ENCODE assay signal across 26 cellular contexts in the genomic region with DNA sequence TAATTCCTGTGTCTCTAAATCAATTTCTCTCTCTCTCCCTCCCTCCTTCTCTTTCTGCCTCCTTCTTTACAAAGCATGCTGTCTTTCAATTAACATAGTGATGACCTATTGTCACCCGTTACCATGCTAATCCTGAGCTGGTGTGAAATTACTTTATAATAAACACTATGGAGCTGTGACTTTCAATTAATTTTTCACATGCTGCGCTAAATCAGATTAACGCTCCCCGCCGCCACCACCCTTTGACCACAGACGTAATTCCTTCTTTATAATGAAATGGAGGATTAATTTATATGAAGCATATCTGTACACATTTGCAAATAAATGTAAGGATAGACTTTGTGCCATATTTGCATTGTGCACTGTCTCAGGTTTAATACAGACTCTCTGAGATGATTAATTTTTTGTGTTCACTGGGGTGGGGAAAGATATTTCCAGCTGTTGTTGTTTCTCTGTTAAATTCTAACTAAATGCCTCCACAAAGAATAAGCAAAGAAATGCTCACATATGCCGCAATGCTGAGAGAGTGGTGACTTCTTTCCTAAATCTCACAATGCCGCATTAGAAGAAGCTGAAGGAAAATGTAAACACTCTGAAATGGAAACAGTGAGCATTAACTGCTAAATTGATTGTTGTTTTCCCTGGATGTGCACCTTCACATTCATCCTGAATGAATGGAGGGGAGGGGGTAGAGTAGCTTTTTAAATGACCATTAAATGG.
A peak's percentile ranks its signal among the peaks of the same experiment; 100 is the strongest.
DNase-seq lines count a peak whose midpoint lies in the region; FAIRE-seq and TF ChIP-seq lines count a peak whose summit lies in the region.
"Had no signal": no experiment of that assay in that cellular context is flagged by ENCODE, and none has a peak within 500 bp of the region (broad histone marks: within the 10 kb centered on the region; RNA-seq: fewer than 3 reads in every experiment).

No MANE protein-coding gene starts in this region.

- intact Hi-C loops in A673 (cut with micrococcal nuclease; ENCODE audit: unreplicated experiment) = no loop called here

- no peak for TF ChIP-seq RAD21 in neural cell (conservative IDR thresholded peaks at IDR 0.05)

- H3K27ac ChIP-seq in A673 (ENCODE audit: low read depth, low read length, poor library complexity, severe bottlenecking) = no peak overlapping the region
- H3K27ac ChIP-seq in neural cell (ENCODE audit: low read length) = peak overlapping the region; percentile 14
- H3K27ac ChIP-seq: PC-9, SJCRH30 had no signal

- no TSS peak for BruUV-seq in A673 (replicated peaks; lab: Mats Ljungman, UMichigan)

- H3K4me3 ChIP-seq in A673 (ENCODE audit: low read depth, low read length, poor library complexity, severe bottlenecking) (no peak overlapping the region), neural cell (ENCODE audit: low read length) (no peak overlapping the region)
- H3K4me3 ChIP-seq: PC-9, SJCRH30 had no signal

- H3K9me2 ChIP-seq in neural cell (ENCODE audit: insufficient read depth, low read length) = no peaks in the 10 kb centered on the region

- H2AFZ ChIP-seq in neural cell (ENCODE audit: low read depth, low read length) = no peak overlapping the region
- H2AFZ ChIP-seq: PC-9 had no signal

- H3K4me1 ChIP-seq in A673 (ENCODE audit: insufficient read depth, low read length, poor library complexity, severe bottlenecking) = peaks cover 30% of the 10 kb centered on the region
- H3K4me1 ChIP-seq: BE2C, SJCRH30 had no signal

- DNase-seq in A673 (ENCODE audit: low spot score) = peak; percentile 13
- peak; percentile 41 for DNase-seq in D341Med (ENCODE audit: low spot score)
- DNase-seq in glomerular visceral epithelial cell (ENCODE audit: extremely low spot score) = peak; percentile 16
- DNase-seq in H54 (ENCODE audit: insufficient read length, low spot score) = no peak
- no peak for DNase-seq in middle frontal gyrus (ENCODE audit: extremely low spot score, low spot score)
- DNase-seq in frontal cortex (ENCODE audit: low spot score in 2 of 2) = no peak
- DNase-seq in ACHN = no peak
- DNase-seq: BE2C; Calu3; CD8-positive, alpha-beta memory T cell; DMS153; DND-41; H9; HFFc6; IMR-90; KG1; MM.1S; NCI-H2029; NCI-H2171; NCI-H226; NCI-H510A; NCI-H69; PC-9; SJCRH30 had no signal

- no peak for FAIRE-seq in H54 (lab: Jason Lieb, UNC)
- no peak for FAIRE-seq in frontal cortex (lab: Jason Lieb, UNC)
- FAIRE-seq: A204.1 had no signal

- no peaks in the 10 kb centered on the region for H3K27me3 ChIP-seq in A673 (replicated peaks; ENCODE audit: insufficient read depth, low read depth, low read length, poor library complexity)
- H3K27me3 ChIP-seq in neural cell (ENCODE audit: insufficient read depth, low read depth, low read length) = no peaks in the 10 kb centered on the region
- H3K27me3 ChIP-seq: BE2C had no signal

- POLR2A ChIA-PET in A673 (lab: Charles Lee; ENCODE audit: low non-redundant PET) = no interaction called here

- TF ChIP-seq CTCF in A673 (conservative IDR thresholded peaks at IDR 0.05; ENCODE audit: low read depth, low read length) = no peak
- no peak for TF ChIP-seq CTCF in neural cell (IDR thresholded peaks at IDR 0.05; ENCODE audit: poor library complexity, severe bottlenecking)

- TF ChIP-seq POLR2A in H54 (IDR thresholded peaks at IDR 0.05; ENCODE audit: low read depth, low read length) = no peak

- H3K79me2 ChIP-seq in neural cell (replicated peaks; ENCODE audit: insufficient read depth, low read length) = no peaks in the 10 kb centered on the region

- CTCF ChIA-PET in A673 (lab: Charles Lee) = no interaction called here

- H3K9me3 ChIP-seq in A673 (ENCODE audit: low read depth, low read length, poor library complexity, severe bottlenecking) (no peaks in the 10 kb centered on the region), neural cell (ENCODE audit: low read length) (no peaks in the 10 kb centered on the region)
- H3K9me3 ChIP-seq: BE2C, SJCRH30 had no signal

- no peaks in the 10 kb centered on the region for H4K20me1 ChIP-seq in neural cell (ENCODE audit: insufficient read depth)

- H3K36me3 ChIP-seq in A673 (ENCODE audit: insufficient read depth, low read length, poor library complexity, severe bottlenecking) (no peaks in the 10 kb centered on the region), neural cell (ENCODE audit: insufficient read depth, low read length) (no peaks in the 10 kb centered on the region)
- H3K36me3 ChIP-seq: BE2C, SJCRH30 had no signal

- no peak for TF ChIP-seq EP300 in neural cell (conservative IDR thresholded peaks at IDR 0.05; ENCODE audit: poor library complexity, severe bottlenecking)

- no peak overlapping the region for H3K4me2 ChIP-seq in neural cell (ENCODE audit: low read length)
- H3K4me2 ChIP-seq: PC-9 had no signal

- no peak overlapping the region for H3K9ac ChIP-seq in neural cell (ENCODE audit: low read length)

- in situ Hi-C loops in ACHN (cut with HindIII; ENCODE audit: low pct_ligation_motif_present, low pct_unique_long_range_greater_than_20kb, low sequenced_read_pairs) = no loop called here

- no peaks in the 10 kb centered on the region for H3F3A ChIP-seq in neural cell (ENCODE audit: insufficient read depth, low read length, poor library complexity, severe bottlenecking)

TF ChIP-seq in neural cell, 6 proteins besides CTCF, POLR2A, EP300 and RAD21:
- TF ChIP-seq EZH2 (IDR thresholded peaks at IDR 0.05; ENCODE audit: borderline replicate concordance, insufficient read depth, low read length, poor library complexity, severe bottlenecking) (no peak), TAF1 (IDR thresholded peaks at IDR 0.05; ENCODE audit: low read depth) (no peak), SMC3 (conservative IDR thresholded peaks at IDR 0.05; ENCODE audit: poor library complexity) (no peak), POLR2AphosphoS5 (IDR thresholded peaks at IDR 0.05) (no peak), MXI1 (conservative IDR thresholded peaks at IDR 0.05; ENCODE audit: poor library complexity, severe bottlenecking) (no peak)
- TF ChIP-seq, protein P1, sequence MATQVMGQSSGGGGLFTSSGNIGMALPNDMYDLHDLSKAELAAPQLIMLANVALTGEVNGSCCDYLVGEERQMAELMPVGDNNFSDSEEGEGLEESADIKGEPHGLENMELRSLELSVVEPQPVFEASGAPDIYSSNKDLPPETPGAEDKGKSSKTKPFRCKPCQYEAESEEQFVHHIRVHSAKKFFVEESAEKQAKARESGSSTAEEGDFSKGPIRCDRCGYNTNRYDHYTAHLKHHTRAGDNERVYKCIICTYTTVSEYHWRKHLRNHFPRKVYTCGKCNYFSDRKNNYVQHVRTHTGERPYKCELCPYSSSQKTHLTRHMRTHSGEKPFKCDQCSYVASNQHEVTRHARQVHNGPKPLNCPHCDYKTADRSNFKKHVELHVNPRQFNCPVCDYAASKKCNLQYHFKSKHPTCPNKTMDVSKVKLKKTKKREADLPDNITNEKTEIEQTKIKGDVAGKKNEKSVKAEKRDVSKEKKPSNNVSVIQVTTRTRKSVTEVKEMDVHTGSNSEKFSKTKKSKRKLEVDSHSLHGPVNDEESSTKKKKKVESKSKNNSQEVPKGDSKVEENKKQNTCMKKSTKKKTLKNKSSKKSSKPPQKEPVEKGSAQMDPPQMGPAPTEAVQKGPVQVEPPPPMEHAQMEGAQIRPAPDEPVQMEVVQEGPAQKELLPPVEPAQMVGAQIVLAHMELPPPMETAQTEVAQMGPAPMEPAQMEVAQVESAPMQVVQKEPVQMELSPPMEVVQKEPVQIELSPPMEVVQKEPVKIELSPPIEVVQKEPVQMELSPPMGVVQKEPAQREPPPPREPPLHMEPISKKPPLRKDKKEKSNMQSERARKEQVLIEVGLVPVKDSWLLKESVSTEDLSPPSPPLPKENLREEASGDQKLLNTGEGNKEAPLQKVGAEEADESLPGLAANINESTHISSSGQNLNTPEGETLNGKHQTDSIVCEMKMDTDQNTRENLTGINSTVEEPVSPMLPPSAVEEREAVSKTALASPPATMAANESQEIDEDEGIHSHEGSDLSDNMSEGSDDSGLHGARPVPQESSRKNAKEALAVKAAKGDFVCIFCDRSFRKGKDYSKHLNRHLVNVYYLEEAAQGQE (IDR thresholded peaks at IDR 0.05; ENCODE audit: borderline replicate concordance) = no peak
TF ChIP-seq in neural cell: peak in this region for 0.

Comparison
In these comparisons a context has a peak if more than half of its experiments do, and no peak if none do; other contexts are left out.
1. DNase-seq: peak in A673 (single experiment), D341Med (single experiment) and glomerular visceral epithelial cell (single experiment); none in H54 (single experiment), middle frontal gyrus (single experiment), frontal cortex (0 of 2) and ACHN (single experiment).